In the genomic region with DNA sequence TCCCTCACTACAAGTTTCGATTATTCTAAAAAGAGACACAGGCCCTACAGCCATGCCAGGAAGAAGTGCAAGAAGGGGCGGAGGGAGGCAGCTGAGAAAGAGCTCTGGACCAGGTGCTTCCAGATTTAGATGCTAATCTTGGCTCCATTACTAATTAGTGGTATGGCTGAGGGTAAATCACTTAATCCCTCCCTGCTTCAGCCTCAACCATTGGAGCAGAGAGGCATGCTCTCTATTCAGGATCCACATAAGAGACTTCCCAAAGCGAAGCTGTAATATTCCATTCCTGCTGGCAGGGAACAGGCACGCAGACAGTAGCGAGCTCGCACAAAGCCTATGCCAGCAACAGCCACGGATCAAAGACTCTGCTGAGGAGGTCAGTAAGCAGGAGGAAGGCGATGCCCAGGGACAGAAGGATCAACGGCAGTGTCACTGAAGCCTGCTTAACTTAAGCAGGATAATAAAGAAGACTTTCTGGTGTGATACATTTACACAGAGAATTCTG, we compare ENCODE assay signal across 11 cellular contexts. TPM values are rescaled to one million over a fixed set of nuclear protein-coding genes. Genes with fewer than 3 reads are reported as not detected.
DNase-seq lines count a peak whose midpoint lies in the region; ATAC-seq and TF ChIP-seq lines count a peak whose summit lies in the region.
"Had no signal": no experiment of that assay in that cellular context is flagged by ENCODE, and none has a peak within 500 bp of the region (broad histone marks: within the 10 kb centered on the region; RNA-seq: fewer than 3 reads in every experiment).

No MANE protein-coding gene starts in this region.

- H3F3A ChIP-seq in GM23338 (replicated peaks; ENCODE audit: low read depth): no peaks in the 10 kb centered on the region
- H3F3A ChIP-seq in neural progenitor cell (ENCODE audit: low read depth): no peaks in the 10 kb centered on the region

- H3K4me1 ChIP-seq in GM23338 (ENCODE audit: insufficient read depth): peaks cover 24% of the 10 kb centered on the region
- H3K4me1 ChIP-seq in neural progenitor cell: peaks cover 5% of the 10 kb centered on the region

- no peaks in the 10 kb centered on the region for H3K9me3 ChIP-seq in neural progenitor cell (ENCODE audit: low read depth)

- H3K36me3 ChIP-seq in GM23338 (ENCODE audit: insufficient read depth) (no peaks in the 10 kb centered on the region), neural progenitor cell (no peaks in the 10 kb centered on the region)

- H3K27me3 ChIP-seq in GM23338 (ENCODE audit: insufficient read depth): no peaks in the 10 kb centered on the region
- no peaks in the 10 kb centered on the region for H3K27me3 ChIP-seq in neural progenitor cell

- H3K4me1 Mint-ChIP-seq in GM23338 (peaks cover 51% of the 10 kb centered on the region), neural progenitor cell (peaks cover 44% of the 10 kb centered on the region)
- H3K4me1 Mint-ChIP-seq: activated CD4-positive, alpha-beta T cell treated with anti-CD3 and anti-CD28 coated beads, Interleukin-2, amount 10 ng/mL, durations not matched to agents 24 days and 14 days had no signal

- H3K9ac ChIP-seq in neural progenitor cell: no peak overlapping the region

- H3K36me3 Mint-ChIP-seq in GM23338 (ENCODE audit: low read depth) (peaks cover 6% of the 10 kb centered on the region; the same call in 2 of the 3 replicates), neural progenitor cell (peaks cover 9% of the 10 kb centered on the region)

- intact Hi-C loops in Right ventricle myocardium superior (cut with DNase I): no loop called here

- TF ChIP-seq CTCF in GM23338 (conservative IDR thresholded peaks at IDR 0.05; ENCODE audit: low read depth in 2 of 2) (no peak), neural progenitor cell (IDR thresholded peaks at IDR 0.05) (no peak), GM10248 (IDR thresholded peaks at IDR 0.05; ENCODE audit: control extremely low read depth, extremely low read depth, low read depth, missing control alignments) (no peak)

- no peak overlapping the region for H2AFZ ChIP-seq in GM23338
- H2AFZ ChIP-seq in neural progenitor cell (replicated peaks): no peak overlapping the region

- H3K4me2 ChIP-seq in GM23338 (peak overlapping the region; percentile 43; the same call in 1 of the 2 replicates), neural progenitor cell (peak overlapping the region; percentile 1)

- no peaks in the 10 kb centered on the region for H3K9me2 ChIP-seq in GM23338 (ENCODE audit: insufficient read depth)

- peak overlapping the region; percentile 58; the same call in 1 of the 2 replicates for H3K27ac Mint-ChIP-seq in GM23338
- H3K27ac Mint-ChIP-seq in neural progenitor cell: peak overlapping the region; percentile 81
- H3K27ac Mint-ChIP-seq: activated CD4-positive, alpha-beta T cell treated with anti-CD3 and anti-CD28 coated beads, Interleukin-2, amount 10 ng/mL, durations not matched to agents 24 days and 14 days; activated T-helper 2 cell treated with anti-CD3 and anti-CD28 coated beads, Interferon-gamma antibody, Interleukin-2, Interleukin-4, amounts not matched to agents 10 μg/mL and 5 μg/mL and 100 μg/mL, durations not matched to agents 14 hours and 24 hours and 36 hours had no signal

- CTCF ChIA-PET in GM10248 (lab: Yijun Ruan, JAX): no interaction called here

- peaks cover 7% of the 10 kb centered on the region; the same call in 2 of the 3 replicates for H3K9me3 Mint-ChIP-seq in GM23338
- peaks cover 9% of the 10 kb centered on the region for H3K9me3 Mint-ChIP-seq in neural progenitor cell
- H3K9me3 Mint-ChIP-seq: activated CD4-positive, alpha-beta T cell treated with anti-CD3 and anti-CD28 coated beads, Interleukin-2, amount 10 ng/mL, durations not matched to agents 24 days and 14 days; activated T-helper 2 cell treated with anti-CD3 and anti-CD28 coated beads, Interferon-gamma antibody, Interleukin-2, Interleukin-4, amounts not matched to agents 10 μg/mL and 5 μg/mL and 100 μg/mL, durations not matched to agents 14 hours and 24 hours and 36 hours had no signal

- H3K27me3 Mint-ChIP-seq in GM23338 (ENCODE audit: insufficient read depth, low read depth, poor library complexity) (peaks cover 3% of the 10 kb centered on the region), neural progenitor cell (ENCODE audit: insufficient read depth, low read depth) (no peaks in the 10 kb centered on the region)

- H3K4me3 ChIP-seq in GM23338 (no peak overlapping the region), neural progenitor cell (no peak overlapping the region)

- DNase-seq in GM23338 (ENCODE audit: low spot score): peak; percentile 45
- DNase-seq in NCI-H69 (lab: John Stamatoyannopoulos, UW): peak; percentile 45
- peak; percentile 44 for DNase-seq in Right ventricle myocardium superior
- DNase-seq in neural progenitor cell (ENCODE audit: low spot score): peak; percentile 66
- no peak for DNase-seq in activated CD4-positive, alpha-beta T cell treated with anti-CD3 and anti-CD28 coated beads, Interleukin-2, amount 50 U/mL, for 48 hours
- DNase-seq in GM10248 (ENCODE audit: extremely low spot score): no peak
- no peak for DNase-seq in RPMI8226
- DNase-seq: activated CD4-positive, alpha-beta T cell treated with anti-CD3 and anti-CD28 coated beads, Interleukin-2, amount 10 ng/mL, durations not matched to agents 24 days and 14 days had no signal

- H3K27ac ChIP-seq in GM23338 (ENCODE audit: low read depth) (no peak overlapping the region), neural progenitor cell (no peak overlapping the region)
- H3K27ac ChIP-seq: epithelial cell of prostate had no signal

- H4K20me1 ChIP-seq in GM23338 (replicated peaks; ENCODE audit: insufficient read depth) (no peaks in the 10 kb centered on the region), neural progenitor cell (ENCODE audit: low read depth) (no peaks in the 10 kb centered on the region)

- H3K79me2 ChIP-seq in GM23338 (replicated peaks; ENCODE audit: insufficient read depth) (peaks cover 52% of the 10 kb centered on the region), neural progenitor cell (ENCODE audit: low read depth) (no peaks in the 10 kb centered on the region)

- peak overlapping the region; percentile 31; the same call in 1 of the 3 replicates for H3K4me3 Mint-ChIP-seq in GM23338
- peak overlapping the region; percentile 73 for H3K4me3 Mint-ChIP-seq in neural progenitor cell
- H3K4me3 Mint-ChIP-seq: activated CD4-positive, alpha-beta T cell treated with anti-CD3 and anti-CD28 coated beads, Interleukin-2, amount 10 ng/mL, durations not matched to agents 24 days and 14 days had no signal

- POLR2A ChIA-PET in GM10248 (lab: Yijun Ruan, JAX): no interaction called here

- ATAC-seq in GM23338 (peak; percentile 82), Right ventricle myocardium superior (ENCODE audit: poor library complexity) (peak; percentile 68), GM21381 (IDR thresholded peaks at IDR 0.05; ENCODE audit: unreplicated experiment) (no peak)

TF ChIP-seq in GM23338, 12 proteins besides CTCF, POLR2A, EP300 and RAD21 (continues in another document):
- TF ChIP-seq CREB1 (CRISPR knock-in tag; IDR thresholded peaks at IDR 0.05; ENCODE audit: low read depth): no peak
- TF ChIP-seq POLR2AphosphoS5 (IDR thresholded peaks at IDR 0.05; ENCODE audit: low read depth): no peak
- TF ChIP-seq, protein P1, sequence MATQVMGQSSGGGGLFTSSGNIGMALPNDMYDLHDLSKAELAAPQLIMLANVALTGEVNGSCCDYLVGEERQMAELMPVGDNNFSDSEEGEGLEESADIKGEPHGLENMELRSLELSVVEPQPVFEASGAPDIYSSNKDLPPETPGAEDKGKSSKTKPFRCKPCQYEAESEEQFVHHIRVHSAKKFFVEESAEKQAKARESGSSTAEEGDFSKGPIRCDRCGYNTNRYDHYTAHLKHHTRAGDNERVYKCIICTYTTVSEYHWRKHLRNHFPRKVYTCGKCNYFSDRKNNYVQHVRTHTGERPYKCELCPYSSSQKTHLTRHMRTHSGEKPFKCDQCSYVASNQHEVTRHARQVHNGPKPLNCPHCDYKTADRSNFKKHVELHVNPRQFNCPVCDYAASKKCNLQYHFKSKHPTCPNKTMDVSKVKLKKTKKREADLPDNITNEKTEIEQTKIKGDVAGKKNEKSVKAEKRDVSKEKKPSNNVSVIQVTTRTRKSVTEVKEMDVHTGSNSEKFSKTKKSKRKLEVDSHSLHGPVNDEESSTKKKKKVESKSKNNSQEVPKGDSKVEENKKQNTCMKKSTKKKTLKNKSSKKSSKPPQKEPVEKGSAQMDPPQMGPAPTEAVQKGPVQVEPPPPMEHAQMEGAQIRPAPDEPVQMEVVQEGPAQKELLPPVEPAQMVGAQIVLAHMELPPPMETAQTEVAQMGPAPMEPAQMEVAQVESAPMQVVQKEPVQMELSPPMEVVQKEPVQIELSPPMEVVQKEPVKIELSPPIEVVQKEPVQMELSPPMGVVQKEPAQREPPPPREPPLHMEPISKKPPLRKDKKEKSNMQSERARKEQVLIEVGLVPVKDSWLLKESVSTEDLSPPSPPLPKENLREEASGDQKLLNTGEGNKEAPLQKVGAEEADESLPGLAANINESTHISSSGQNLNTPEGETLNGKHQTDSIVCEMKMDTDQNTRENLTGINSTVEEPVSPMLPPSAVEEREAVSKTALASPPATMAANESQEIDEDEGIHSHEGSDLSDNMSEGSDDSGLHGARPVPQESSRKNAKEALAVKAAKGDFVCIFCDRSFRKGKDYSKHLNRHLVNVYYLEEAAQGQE (IDR thresholded peaks at IDR 0.05; ENCODE audit: unreplicated experiment): no peak
- TF ChIP-seq NANOG (IDR thresholded peaks at IDR 0.05; ENCODE audit: borderline replicate concordance): no peak

RNA-seq across cellular contexts. Expression of a gene that starts 24.2 kb away (rescaled TPM):
- 20.5 and 25.2 TPM in 2 replicates for total RNA-seq in GM23338 (2014; rRNA removed; shearing (Covaris generic))
- polyA plus RNA-seq in GM23338 (2016; fragmentation: Nextera tagmentation; extraction: Ambion mirVana): 10.6 and 11.0 TPM in 2 replicates
- total RNA-seq in Right ventricle myocardium superior: 53.2 TPM
- total RNA-seq in neural progenitor cell (ENCODE audit: low replicate concordance): 2.2 TPM in 2 replicates

Comparison
In these comparisons a context has a peak if more than half of its experiments do, and no peak if none do; other contexts are left out.
1. DNase-seq: peak in GM23338 (single experiment), NCI-H69 (single experiment), Right ventricle myocardium superior (single experiment) and neural progenitor cell (single experiment); none in activated CD4-positive, alpha-beta T cell treated with anti-CD3 and anti-CD28 coated beads, Interleukin-2, amount 50 U/mL, for 48 hours (0 of 2), GM10248 (single experiment) and RPMI8226 (single experiment).